In genomic region chr22:41517172-41518047, GRCh38 we compare ENCODE assay signal across 9 cellular contexts. TPM values are rescaled to one million over a fixed set of nuclear protein-coding genes. Genes with fewer than 3 reads are reported as not detected.
DNase-seq lines count a peak whose midpoint lies in the region; ATAC-seq, FAIRE-seq and TF ChIP-seq lines count a peak whose summit lies in the region.
"Had no signal": no experiment of that assay in that cellular context is flagged by ENCODE, and none has a peak within 500 bp of the region (broad histone marks: within the 10 kb centered on the region; RNA-seq: fewer than 3 reads in every experiment).

No MANE protein-coding gene starts in this region.

- TF ChIP-seq CTCF in AG09309 (IDR thresholded peaks at IDR 0.05; ENCODE audit: control insufficient read depth, insufficient read depth, low read depth, low read length, missing control alignments) (peak; percentile 95), OCI-LY7 (conservative IDR thresholded peaks at IDR 0.05; ENCODE audit: low read length) (peak; percentile 85), astrocyte of the cerebellum (IDR thresholded peaks at IDR 0.05; ENCODE audit: low read depth, low read length, missing control alignments) (peak; percentile 86), right atrium auricular region (IDR thresholded peaks at IDR 0.05) (peak; percentile 75 to 91), sigmoid colon (IDR thresholded peaks at IDR 0.05) (peak; percentile 86 to 92 (median 90))

- H3K36me3 ChIP-seq in OCI-LY7 (ENCODE audit: insufficient read depth, low read length) (peaks cover 88% of the 10 kb centered on the region), right atrium auricular region (peaks cover 86% of the 10 kb centered on the region), sigmoid colon (peaks cover 10 to 80% (median 38%) of the 10 kb centered on the region in 4 donors)

- H3K4me2 ChIP-seq in OCI-LY7 (ENCODE audit: low read length), result no peak overlapping the region

- H3K4me1 ChIP-seq in OCI-LY7 (ENCODE audit: insufficient read depth, low read length, poor library complexity, severe bottlenecking), result no peaks in the 10 kb centered on the region
- peaks cover 0 to 29% of the 10 kb centered on the region in 2 donors for H3K4me1 ChIP-seq in right atrium auricular region
- H3K4me1 ChIP-seq in sigmoid colon, result peaks cover 0 to 24% (median 19%) of the 10 kb centered on the region in 4 donors

- FAIRE-seq in GM18507 (lab: Jason Lieb, UNC), result peak; percentile 87

- DNase-seq in AG09309 (ENCODE audit: low read depth) (no peak), GM18507 (ENCODE audit: extremely low spot score, insufficient read length, low read depth) (no peak), OCI-LY7 (ENCODE audit: low spot score) (no peak), astrocyte of the cerebellum (ENCODE audit: low read depth) (no peak), right atrium auricular region (ENCODE audit: low spot score) (peak; percentile 81), sigmoid colon (peak; percentile 89)

- in situ Hi-C loops in astrocyte of the cerebellum (cut with HindIII; ENCODE audit: low sequenced_read_pairs), result no loop called here

- H3K9me3 ChIP-seq in OCI-LY7 (ENCODE audit: low read length) (no peaks in the 10 kb centered on the region), right atrium auricular region (no peaks in the 10 kb centered on the region), sigmoid colon (no peaks in the 10 kb centered on the region)

- no peaks in the 10 kb centered on the region for H3K9me2 ChIP-seq in OCI-LY7 (ENCODE audit: insufficient read depth, low read length)

- intact Hi-C loops in OCI-LY7 (cut with micrococcal nuclease; ENCODE audit: unreplicated experiment), result loop anchor here (1.0 kb wide), 1 partner anchor 114 kb away; no protein-coding TSS in a partner anchor
- intact Hi-C loops in sigmoid colon (cut with DNase I), result loop anchor here (2.0 to 5.0 kb wide), 2 partner anchors 115 to 215 kb away; partner anchors contain the start of gene ZC3H7B

- TF ChIP-seq EP300 in sigmoid colon (IDR thresholded peaks at IDR 0.05), result no peak

- H3K27me3 ChIP-seq in right atrium auricular region (no peaks in the 10 kb centered on the region), sigmoid colon (no peaks in the 10 kb centered on the region)

- BruUV-seq in OCI-LY7 (replicated peaks; lab: Mats Ljungman, UMichigan), result no TSS peak

- CTCF ChIA-PET in OCI-LY7 (lab: Charles Lee; ENCODE audit: unreplicated experiment), result interaction anchor here (0.7 to 0.8 kb wide), 2 partner anchors 99 to 114 kb away, joined by 3 to 5 read pairs; no protein-coding TSS in a partner anchor

- H3K4me3 ChIP-seq in AG09309 (ENCODE audit: control insufficient read depth, low read depth, low read length) (no peak overlapping the region), OCI-LY7 (ENCODE audit: low read depth, low read length, poor library complexity, severe bottlenecking) (no peak overlapping the region), astrocyte of the cerebellum (ENCODE audit: low read depth, low read length) (no peak overlapping the region), right atrium auricular region (no peak overlapping the region), sigmoid colon (no peak overlapping the region)

- H3K79me2 ChIP-seq in OCI-LY7 (ENCODE audit: insufficient read depth, low read depth, low read length), result no peaks in the 10 kb centered on the region

- no peak for ATAC-seq in HG03095 (IDR thresholded peaks at IDR 0.05; ENCODE audit: unreplicated experiment)
- ATAC-seq in HG02759 (IDR thresholded peaks at IDR 0.05; ENCODE audit: unreplicated experiment), result no peak
- ATAC-seq: naive thymus-derived CD8-positive, alpha-beta T cell had no signal

- 61 to 75% methylated on average over 22 of the region's 22 CpGs for WGBS in sigmoid colon, 2 donors

- H3K27ac ChIP-seq in OCI-LY7 (ENCODE audit: low read depth, low read length, poor library complexity, severe bottlenecking) (no peak overlapping the region), right atrium auricular region (peak overlapping the region; percentile 41 to 78), sigmoid colon (peak overlapping the region; percentile 55 to 75 (median 62))

- H4K20me1 ChIP-seq in OCI-LY7 (ENCODE audit: insufficient read depth, low read length), result no peaks in the 10 kb centered on the region

- POLR2A ChIA-PET in OCI-LY7 (lab: Charles Lee), result interaction anchor here (0.6 kb wide), 1 partner anchor 808 kb away, joined by 3 read pairs; no protein-coding TSS in a partner anchor

- H2AFZ ChIP-seq in OCI-LY7 (ENCODE audit: low read length), result no peak overlapping the region

- no peak for TF ChIP-seq POLR2A in sigmoid colon (IDR thresholded peaks at IDR 0.05)

RNA-seq across cellular contexts. Expression of gene POLR3H, which starts 26.9 kb away (rescaled TPM):
- 26.6 and 28.5 TPM in 2 replicates for total RNA-seq in OCI-LY7 (2014; rRNA removed; shearing (Covaris generic))
- 41.0 and 48.3 TPM in 2 replicates for total RNA-seq in OCI-LY7 (2022)
- total RNA-seq in right atrium auricular region, result 10 to 100 TPM; 11.4 to 12.0 TPM
- total RNA-seq in sigmoid colon, result 10 to 100 TPM; 10.3 to 14.4 (median 12.2) TPM
- 10 to 100 TPM in 1 of 3 donors, 1 to 10 TPM in 2; 4.6 to 19.7 (median 7.2) TPM for polyA plus RNA-seq in sigmoid colon

RNA-seq across cellular contexts. Expression of gene CSDC2, which starts 43.4 kb away (rescaled TPM):
- not detected in 2 replicates for total RNA-seq in OCI-LY7 (2014; rRNA removed; shearing (Covaris generic))
- total RNA-seq in OCI-LY7 (2022) (not detected in 2 replicates), right atrium auricular region (100 to 1,000 TPM; 257 to 324 TPM), sigmoid colon (10 to 100 TPM in 2 of 4 donors, 1 to 10 TPM in 2; 6.4 to 19.9 (median 10.6) TPM)
- 1 to 10 TPM in 1 of 3 donors, under 1 TPM in 2; 0.46 to 1.2 (median 0.60) TPM for polyA plus RNA-seq in sigmoid colon
- total RNA-seq: naive thymus-derived CD8-positive, alpha-beta T cell had no signal
- polyA plus RNA-seq: naive thymus-derived CD8-positive, alpha-beta T cell had no signal

RNA-seq across cellular contexts. Expression of gene ACO2, which starts 48.5 kb away (rescaled TPM):
- 61.5 and 69.0 TPM in 2 replicates for total RNA-seq in OCI-LY7 (2014; rRNA removed; shearing (Covaris generic))
- total RNA-seq in OCI-LY7 (2022), result 102 and 107 TPM in 2 replicates
- 100 to 1,000 TPM; 447 to 604 TPM for total RNA-seq in right atrium auricular region
- 10 to 100 TPM; 67.3 to 90.3 (median 83.0) TPM for total RNA-seq in sigmoid colon
- 100 to 1,000 TPM; 106 to 157 (median 127) TPM for polyA plus RNA-seq in sigmoid colon

RNA-seq across cellular contexts. Expression of gene PHF5A, which starts 48.9 kb away (rescaled TPM):
- 87.9 and 98.8 TPM in 2 replicates for total RNA-seq in OCI-LY7 (2014; rRNA removed; shearing (Covaris generic))
- total RNA-seq in OCI-LY7 (2022) (60.9 and 62.1 TPM in 2 replicates), right atrium auricular region (10 to 100 TPM; 19.3 to 23.5 TPM), sigmoid colon (10 to 100 TPM; 31.9 to 54.2 (median 44.4) TPM)
- 10 to 100 TPM; 49.2 to 59.6 (median 59.6) TPM for polyA plus RNA-seq in sigmoid colon

Comparison
In these comparisons a context has a peak if more than half of its experiments do, and no peak if none do; other contexts are left out.
1. DNase-seq: peak in right atrium auricular region (single experiment) and sigmoid colon (single experiment); none in AG09309 (single experiment), GM18507 (single experiment), OCI-LY7 (single experiment) and astrocyte of the cerebellum (single experiment).
2. RNA of gene CSDC2, which starts 43.4 kb away (total RNA-seq): 257 to 324 TPM in right atrium auricular region; 6.4 to 19.9 TPM in sigmoid colon and not detected in OCI-LY7; every median in the first group is over 10 times any median in the second.
3. RNA of gene ACO2, which starts 48.5 kb away (total RNA-seq): 447 to 604 TPM in right atrium auricular region; 61.5 to 107 TPM in OCI-LY7 and 67.3 to 90.3 TPM in sigmoid colon; every median in the first group is over 4 times any median in the second.
4. Peak in every context shown above with its lines, with median percentiles within 50 percentile points of each other: CTCF ChIP-seq.